In genomic region chr17:64448665-64449512, GRCh38 we compare ENCODE assay signal across 9 cellular contexts. TPM values are rescaled to one million over a fixed set of nuclear protein-coding genes. Genes with fewer than 3 reads are reported as not detected.
DNase-seq lines count a peak whose midpoint lies in the region; ATAC-seq and TF ChIP-seq lines count a peak whose summit lies in the region.
"Had no signal": no experiment of that assay in that cellular context is flagged by ENCODE, and none has a peak within 500 bp of the region (broad histone marks: within the 10 kb centered on the region; RNA-seq: fewer than 3 reads in every experiment).

TSS of gene MILR1 (plus strand) at chr17:64449115. CDS start at chr17:64449169, 54 bp downstream.

- H3K27ac ChIP-seq in body of pancreas, result peak within 1 kb of the TSS in 1 of 4 donors; percentile 70
- peak within 1 kb of the TSS; percentile 72 for H3K27ac ChIP-seq in lower lobe of right lung
- H3K27ac ChIP-seq in aorta (ENCODE audit: low read depth in 1 of 2, low read length in 2 of 2), result no peak within 1 kb of the TSS

- H3K27me3 ChIP-seq in Loucy (ENCODE audit: insufficient read depth, low read length, poor library complexity, severe bottlenecking) (no peaks in the 10 kb centered on the region), body of pancreas (no peaks in the 10 kb centered on the region), lower lobe of right lung (ENCODE audit: low read depth) (no peaks in the 10 kb centered on the region), aorta (ENCODE audit: control insufficient read depth in 1 of 2, insufficient read depth in 2 of 2, low read length in 1 of 2) (no peaks in the 10 kb centered on the region)

- H4K20me1 ChIP-seq in Loucy (ENCODE audit: insufficient read depth, low read length, poor library complexity, severe bottlenecking), result no peaks in the 10 kb centered on the region

- peak in 1 of 3 donors; percentile 32 for TF ChIP-seq POLR2A in body of pancreas (IDR thresholded peaks at IDR 0.05)

- H3K79me2 ChIP-seq in Loucy (ENCODE audit: insufficient read depth, low read length), result no peaks in the 10 kb centered on the region

- H3F3A ChIP-seq in Loucy (ENCODE audit: low read depth), result no peaks in the 10 kb centered on the region

- ATAC-seq in body of pancreas, result peak; percentile 50
- peak; percentile 94 to 95 for ATAC-seq in lower lobe of right lung
- peak; percentile 92 for ATAC-seq in aorta (ENCODE audit: low FRiP score)
- ATAC-seq in GM19035 (IDR thresholded peaks at IDR 0.05; ENCODE audit: unreplicated experiment), result no peak

- no peaks in the 10 kb centered on the region for H3K9me2 ChIP-seq in Loucy (replicated peaks; ENCODE audit: low read depth, low read length)

- no peaks in the 10 kb centered on the region for H3K36me3 ChIP-seq in Loucy (ENCODE audit: insufficient read depth, low read length)
- H3K36me3 ChIP-seq in body of pancreas (replicated peaks in 1 of 2; ENCODE audit: insufficient read depth in 1 of 2, low read depth in 2 of 2), result no peaks in the 10 kb centered on the region
- no peaks in the 10 kb centered on the region for H3K36me3 ChIP-seq in lower lobe of right lung
- H3K36me3 ChIP-seq in aorta (ENCODE audit: control insufficient read depth in 1 of 2, insufficient read depth in 2 of 2, low read length in 1 of 2), result no peaks in the 10 kb centered on the region

- intact Hi-C loops in body of pancreas (cut with DNase I), result no loop called here
- intact Hi-C loops in lower lobe of right lung (cut with DNase I), result no loop called here
- intact Hi-C loops in aorta (cut with DNase I), result no loop called here

- DNase-seq in body of pancreas, result peak in 1 of 4 donors; percentile 72
- no peak for DNase-seq in lower lobe of right lung
- no peak for DNase-seq in aorta
- no peak for DNase-seq in NCI-H2196 (lab: John Stamatoyannopoulos, UW; ENCODE audit: unreplicated experiment)
- no peak for DNase-seq in NCI-H2171 (lab: John Stamatoyannopoulos, UW)

- peak within 1 kb of the TSS; percentile 68 for H3K4me2 ChIP-seq in Loucy (ENCODE audit: low read depth, low read length, poor library complexity, severe bottlenecking)

- 30 to 47% methylated on average over 9 to 10 of the region's 10 CpGs for WGBS in body of pancreas, 2 donors
- WGBS in aorta, 2 donors, result 39 to 49% methylated on average over 10 of the region's 10 CpGs

- TF ChIP-seq CTCF in Loucy (conservative IDR thresholded peaks at IDR 0.05; ENCODE audit: low read length) (no peak), body of pancreas (IDR thresholded peaks at IDR 0.05) (no peak), lower lobe of right lung (IDR thresholded peaks at IDR 0.05) (no peak)

- H3K4me1 ChIP-seq in Loucy (ENCODE audit: insufficient read depth, low read length, poor library complexity, severe bottlenecking), result peaks cover 14% of the 10 kb centered on the region
- no peaks in the 10 kb centered on the region for H3K4me1 ChIP-seq in body of pancreas
- H3K4me1 ChIP-seq in lower lobe of right lung, result peaks cover 16% of the 10 kb centered on the region
- no peaks in the 10 kb centered on the region for H3K4me1 ChIP-seq in aorta (ENCODE audit: control insufficient read depth in 1 of 2, insufficient read depth in 2 of 2, low read length in 2 of 2)

- H3K9me3 ChIP-seq in Loucy (ENCODE audit: insufficient read depth, low read depth, low read length) (no peaks in the 10 kb centered on the region), body of pancreas (no peaks in the 10 kb centered on the region), lower lobe of right lung (no peaks in the 10 kb centered on the region), aorta (ENCODE audit: control insufficient read depth, low read length) (no peaks in the 10 kb centered on the region)

- peak within 1 kb of the TSS; percentile 88 for H2AFZ ChIP-seq in Loucy (ENCODE audit: low read length)

- peak within 1 kb of the TSS; percentile 14 for H3K9ac ChIP-seq in Loucy (ENCODE audit: low read depth, low read length, poor library complexity, severe bottlenecking)

- H3K4me3 ChIP-seq in GM08714 (ENCODE audit: low read length) (peak within 1 kb of the TSS; percentile 75; the same call in 1 of the 2 replicates), Loucy (ENCODE audit: low read length, poor library complexity, severe bottlenecking) (peak within 1 kb of the TSS; percentile 62), body of pancreas (no peak within 1 kb of the TSS), lower lobe of right lung (peak within 1 kb of the TSS; percentile 10), aorta (ENCODE audit: low read length in 2 of 2) (no peak within 1 kb of the TSS)

RNA-seq across cellular contexts. Expression of gene MILR1, which starts in this region (rescaled TPM):
- total RNA-seq in body of pancreas (1 to 10 TPM in 1 of 2 donors, not detected in 1; 4.9 TPM), lower lobe of right lung (19.6 TPM), aorta (10 to 100 TPM; 13.0 to 29.8 TPM)
- polyA plus RNA-seq in aorta, result 10 to 100 TPM; 12.0 TPM
- total RNA-seq: neural crest cell had no signal

Comparison
In these comparisons a context has a peak if more than half of its experiments do, and no peak if none do; other contexts are left out.
1. H3K4me3 ChIP-seq: peak in GM08714 (single experiment), Loucy (single experiment) and lower lobe of right lung (single experiment); none in body of pancreas (0 of 2) and aorta (0 of 2).